11 cellular contexts compared by ENCODE assay signal in genomic region chr17:21210411-21211076, GRCh38. TPM values are rescaled to one million over a fixed set of nuclear protein-coding genes. Genes with fewer than 3 reads are reported as not detected.
DNase-seq lines count a peak whose midpoint lies in the region; ATAC-seq and TF ChIP-seq lines count a peak whose summit lies in the region.
"Had no signal": no experiment of that assay in that cellular context is flagged by ENCODE, and none has a peak within 500 bp of the region (broad histone marks: within the 10 kb centered on the region; RNA-seq: fewer than 3 reads in every experiment).

No MANE protein-coding gene starts in this region.

- H3K4me1 Mint-ChIP-seq in nephron: peaks cover 39% of the 10 kb centered on the region
- peaks cover 28% of the 10 kb centered on the region for H3K4me1 Mint-ChIP-seq in activated CD4-positive, alpha-beta T cell treated with anti-CD3 and anti-CD28 coated beads, Interleukin-2, amount 10 ng/mL, durations not matched to agents 24 days and 14 days

- TF ChIP-seq CTCF in WERI-Rb-1 (IDR thresholded peaks at IDR 0.05; ENCODE audit: low read depth, low read length) (no peak), nephron (IDR thresholded peaks at IDR 0.05; ENCODE audit: unreplicated experiment in 3 of 3) (no peak)

- H3K27me3 ChIP-seq in WERI-Rb-1 (ENCODE audit: insufficient read depth, low read depth, severe bottlenecking): no peaks in the 10 kb centered on the region

- H3K36me3 Mint-ChIP-seq in nephron (ENCODE audit: low read depth): peaks cover 12% of the 10 kb centered on the region
- peaks cover 10% of the 10 kb centered on the region for H3K36me3 Mint-ChIP-seq in activated CD4-positive, alpha-beta T cell treated with anti-CD3 and anti-CD28 coated beads, Interleukin-2, amount 10 ng/mL, durations not matched to agents 24 days and 14 days (ENCODE audit: low read depth)

- H3K9me3 ChIP-seq in WERI-Rb-1 (ENCODE audit: severe bottlenecking): no peaks in the 10 kb centered on the region

- intact Hi-C loops in activated CD4-positive, alpha-beta T cell treated with anti-CD3 and anti-CD28 coated beads, Interleukin-2, amount 10 ng/mL, durations not matched to agents 24 days and 14 days (cut with micrococcal nuclease): no loop called here

- H3K27ac Mint-ChIP-seq in nephron: peak overlapping the region in 2 of 3 experiments; percentile 62 to 81
- no peak overlapping the region for H3K27ac Mint-ChIP-seq in activated CD4-positive, alpha-beta T cell treated with anti-CD3 and anti-CD28 coated beads, Interleukin-2, amount 10 ng/mL, durations not matched to agents 24 days and 14 days
- H3K27ac Mint-ChIP-seq: B cell had no signal

- peaks cover 50% of the 10 kb centered on the region for H3K36me3 ChIP-seq in WERI-Rb-1

- peak overlapping the region; percentile 44 to 64 (median 58) for H3K4me3 Mint-ChIP-seq in nephron
- H3K4me3 Mint-ChIP-seq in activated CD4-positive, alpha-beta T cell treated with anti-CD3 and anti-CD28 coated beads, Interleukin-2, amount 10 ng/mL, durations not matched to agents 24 days and 14 days: no peak overlapping the region

- H3K27ac ChIP-seq in WERI-Rb-1: peak overlapping the region; percentile 47

- no peaks in the 10 kb centered on the region for H3K27me3 Mint-ChIP-seq in nephron (ENCODE audit: low read depth)
- no peaks in the 10 kb centered on the region for H3K27me3 Mint-ChIP-seq in activated CD4-positive, alpha-beta T cell treated with anti-CD3 and anti-CD28 coated beads, Interleukin-2, amount 10 ng/mL, durations not matched to agents 24 days and 14 days
- H3K27me3 Mint-ChIP-seq: B cell had no signal

- no peak for ATAC-seq in GM19023 (IDR thresholded peaks at IDR 0.05; ENCODE audit: unreplicated experiment)

- DNase-seq in COLO668 (lab: John Stamatoyannopoulos, UW; ENCODE audit: unreplicated experiment): peak; percentile 20
- peak; percentile 88 for DNase-seq in MV-4-11 (lab: John Stamatoyannopoulos, UW)
- DNase-seq in WERI-Rb-1: peak; percentile 91
- no peak for DNase-seq in activated CD4-positive, alpha-beta T cell treated with anti-CD3 and anti-CD28 coated beads, Interleukin-2, amount 10 ng/mL, durations not matched to agents 24 days and 14 days
- DNase-seq in activated CD4-positive, CD25-positive, alpha-beta regulatory T cell (lab: John Stamatoyannopoulos, UW): no peak
- DNase-seq in NCI-H1105 (lab: John Stamatoyannopoulos, UW): no peak
- DNase-seq: NCI-H1048, T-helper 2 cell had no signal

- no peak overlapping the region for H3K4me3 ChIP-seq in WERI-Rb-1 (ENCODE audit: low read depth, low read length)

- H3K9me3 Mint-ChIP-seq in nephron: no peaks in the 10 kb centered on the region
- H3K9me3 Mint-ChIP-seq in activated CD4-positive, alpha-beta T cell treated with anti-CD3 and anti-CD28 coated beads, Interleukin-2, amount 10 ng/mL, durations not matched to agents 24 days and 14 days: no peaks in the 10 kb centered on the region

RNA-seq across cellular contexts. Expression of gene TMEM11, which starts 3.4 kb away (rescaled TPM):
- total RNA-seq in activated CD4-positive, alpha-beta T cell treated with anti-CD3 and anti-CD28 coated beads, Interleukin-2, amount 10 ng/mL, durations not matched to agents 24 days and 14 days: 33.5 and 34.7 TPM in 2 replicates

RNA-seq across cellular contexts. Expression of gene NATD1, which starts 42.7 kb away (rescaled TPM):
- total RNA-seq in activated CD4-positive, alpha-beta T cell treated with anti-CD3 and anti-CD28 coated beads, Interleukin-2, amount 10 ng/mL, durations not matched to agents 24 days and 14 days: 1.1 TPM in 2 replicates

Comparison
In these comparisons a context has a peak if more than half of its experiments do, and no peak if none do; other contexts are left out.
1. DNase-seq: peak in COLO668 (single experiment), MV-4-11 (single experiment) and WERI-Rb-1 (single experiment); none in activated CD4-positive, alpha-beta T cell treated with anti-CD3 and anti-CD28 coated beads, Interleukin-2, amount 10 ng/mL, durations not matched to agents 24 days and 14 days (single experiment), activated CD4-positive, CD25-positive, alpha-beta regulatory T cell (0 of 4) and NCI-H1105 (single experiment).